Comparison of ENCODE assay signal across 12 cellular contexts in genomic region chr3:189981668-189982067, GRCh38.
DNase-seq lines count a peak whose midpoint lies in the region; ATAC-seq, FAIRE-seq and TF ChIP-seq lines count a peak whose summit lies in the region.
"Had no signal": no experiment of that assay in that cellular context is flagged by ENCODE, and none has a peak within 500 bp of the region (broad histone marks: within the 10 kb centered on the region; RNA-seq: fewer than 3 reads in every experiment).

No MANE protein-coding gene starts in this region.

- peak overlapping the region; percentile 69 for H3K27ac ChIP-seq in osteoblast (ENCODE audit: low read depth, low read length)
- H3K27ac ChIP-seq: parathyroid adenoma had no signal

- no peaks in the 10 kb centered on the region for H4K20me1 ChIP-seq in osteoblast (ENCODE audit: insufficient read depth, low read length)

- no peaks in the 10 kb centered on the region for H3K9me3 ChIP-seq in osteoblast (ENCODE audit: low read depth, low read length)

- FAIRE-seq in RCC 7860 (lab: Jason Lieb, UNC), result peak; percentile 83

- no peak overlapping the region for H2AFZ ChIP-seq in osteoblast (ENCODE audit: low read length)
- H2AFZ ChIP-seq: parathyroid adenoma had no signal

- H3K4me1 ChIP-seq in osteoblast (ENCODE audit: insufficient read depth, low read length), result peaks cover 23% of the 10 kb centered on the region
- H3K4me1 ChIP-seq: parathyroid adenoma had no signal

- no peak for TF ChIP-seq CTCF in AG10803 (conservative IDR thresholded peaks at IDR 0.05; ENCODE audit: low read length)
- TF ChIP-seq CTCF in osteoblast (IDR thresholded peaks at IDR 0.05; ENCODE audit: extremely low read depth, low read depth, low read length), result no peak

- no peaks in the 10 kb centered on the region for H3K36me3 ChIP-seq in osteoblast (ENCODE audit: insufficient read depth, low read length)

- peak; percentile 99 for DNase-seq in AG10803 (ENCODE audit: low read depth)
- DNase-seq in RCC 7860 (ENCODE audit: low spot score), result peak; percentile 77
- DNase-seq in fibroblast of gingiva (ENCODE audit: low read depth), result peak; percentile 97
- DNase-seq in osteoblast (ENCODE audit: insufficient read length, low spot score, missing footprints), result peak; percentile 89
- DNase-seq in NCI-H524 (lab: John Stamatoyannopoulos, UW), result no peak
- DNase-seq in cortex of kidney (lab: John Stamatoyannopoulos, UW), result no peak
- DNase-seq: CD8-positive, alpha-beta T cell; Kasumi-1; NCI-H82 had no signal

- peak overlapping the region; percentile 42 for H3K4me2 ChIP-seq in osteoblast (ENCODE audit: insufficient read depth, low read length)

- no peaks in the 10 kb centered on the region for H3K79me2 ChIP-seq in osteoblast (ENCODE audit: insufficient read depth, low read length)
- H3K79me2 ChIP-seq: parathyroid adenoma had no signal

- H3K27me3 ChIP-seq in osteoblast (ENCODE audit: insufficient read depth, low read length), result no peaks in the 10 kb centered on the region

- ATAC-seq in GM21367 (IDR thresholded peaks at IDR 0.05; ENCODE audit: unreplicated experiment) (no peak), HG02981 (IDR thresholded peaks at IDR 0.05; ENCODE audit: unreplicated experiment) (no peak)
- ATAC-seq: CD8-positive, alpha-beta T cell had no signal

- H3K4me3 ChIP-seq in AG10803 (ENCODE audit: low read length), result no peak overlapping the region
- H3K4me3 ChIP-seq in osteoblast (ENCODE audit: insufficient read depth, low read length), result no peak overlapping the region

Comparison
In these comparisons a context has a peak if more than half of its experiments do, and no peak if none do; other contexts are left out.
1. DNase-seq: peak in AG10803 (single experiment), RCC 7860 (single experiment), fibroblast of gingiva (single experiment) and osteoblast (single experiment); none in NCI-H524 (0 of 2) and cortex of kidney (single experiment).